9 cellular contexts compared by ENCODE assay signal in the genomic region with DNA sequence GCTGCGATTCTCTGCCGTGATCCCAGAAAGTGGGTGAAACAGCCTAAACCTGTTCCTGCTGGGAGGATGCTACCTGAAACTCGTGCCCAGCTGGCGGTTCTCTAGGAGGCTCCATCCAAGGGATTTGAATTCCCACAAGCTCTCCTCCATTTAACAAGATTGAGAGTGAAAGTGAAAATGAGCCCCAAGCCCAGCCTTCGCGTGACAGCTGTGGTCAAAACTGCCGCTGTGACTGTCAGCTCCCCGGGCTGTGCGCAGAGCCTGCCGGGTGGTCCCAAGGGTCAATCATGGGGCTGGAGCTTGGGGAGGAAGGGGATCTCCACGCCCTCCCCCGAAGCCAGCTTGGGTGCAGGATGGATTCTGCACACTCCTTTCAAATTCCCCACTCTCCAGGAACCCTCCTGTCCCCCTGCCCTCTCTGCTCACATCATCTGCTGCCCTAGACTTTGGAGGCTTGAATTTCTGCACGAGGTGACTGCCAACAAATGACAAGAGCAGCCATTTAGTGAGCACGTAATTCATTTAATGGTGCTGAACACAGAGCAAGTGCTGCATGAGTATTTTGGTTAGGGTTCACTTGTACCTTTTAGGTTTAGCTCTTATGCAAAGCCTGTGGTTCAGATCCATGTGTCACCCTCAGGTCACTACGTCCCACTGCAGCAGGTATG. TPM values are rescaled to one million over a fixed set of nuclear protein-coding genes. Genes with fewer than 3 reads are reported as not detected.
DNase-seq lines count a peak whose midpoint lies in the region; ATAC-seq and TF ChIP-seq lines count a peak whose summit lies in the region.
"Had no signal": no experiment of that assay in that cellular context is flagged by ENCODE, and none has a peak within 500 bp of the region (broad histone marks: within the 10 kb centered on the region; RNA-seq: fewer than 3 reads in every experiment).

No MANE protein-coding gene starts in this region.

- peaks cover 75% of the 10 kb centered on the region for H3K4me1 Mint-ChIP-seq in activated CD4-positive, alpha-beta T cell treated with anti-CD3 and anti-CD28 coated beads for 36 hours
- H3K4me1 Mint-ChIP-seq in central memory CD8-positive, alpha-beta T cell: peaks cover 42% of the 10 kb centered on the region
- H3K4me1 Mint-ChIP-seq in Caco-2 (ENCODE audit: low read depth, unreplicated experiment) (no peaks in the 10 kb centered on the region), MCF 10A (ENCODE audit: insufficient read depth, unreplicated experiment) (peaks cover under 1% of the 10 kb centered on the region)

- peak overlapping the region in 2 of 3 donors; percentile 43 to 73 for H3K9ac ChIP-seq in skeletal muscle tissue (ENCODE audit: low read depth in 1 of 3, low read length in 3 of 3)

- peaks cover 73 to 96% (median 82%) of the 10 kb centered on the region in 3 donors for H3K4me1 ChIP-seq in skeletal muscle tissue (ENCODE audit: control insufficient read depth in 3 of 3, insufficient read depth in 3 of 3, low read length in 3 of 3)
- peaks cover under 1% of the 10 kb centered on the region; the same call in 1 of the 2 replicates for H3K4me1 ChIP-seq in Caco-2

- intact Hi-C loops in activated CD4-positive, alpha-beta T cell treated with anti-CD3 and anti-CD28 coated beads for 36 hours (cut with DNase I, micrococcal nuclease): loop anchor here (1.0 to 10.0 kb wide), 8 partner anchors 8 to 1294 kb away; a partner anchor contains a TSS
- intact Hi-C loops in Caco-2 (cut with micrococcal nuclease; ENCODE audit: unreplicated experiment) (no loop called here), MCF 10A (cut with micrococcal nuclease) (loop anchor here (1.0 kb wide), 1 partner anchor 32 kb away; no protein-coding TSS in a partner anchor)

- POLR2A ChIA-PET in activated CD4-positive, alpha-beta T cell treated with anti-CD3 and anti-CD28 coated beads for 36 hours (lab: Charles Lee): interaction anchor here (0.5 to 3.7 kb wide), 7 partner anchors 8 to 752 kb away, joined by 3 to 40 read pairs (median 5); no protein-coding TSS in a partner anchor
- POLR2A ChIA-PET in Caco-2 (lab: Charles Lee): no interaction called here
- POLR2A ChIA-PET in MCF 10A (lab: Yijun Ruan, JAX): no interaction called here

- H3K4me3 Mint-ChIP-seq in activated CD4-positive, alpha-beta T cell treated with anti-CD3 and anti-CD28 coated beads for 36 hours: peak overlapping the region; percentile 70
- peak overlapping the region; percentile 85 for H3K4me3 Mint-ChIP-seq in central memory CD8-positive, alpha-beta T cell
- H3K4me3 Mint-ChIP-seq in Caco-2 (ENCODE audit: unreplicated experiment): no peak overlapping the region
- no peak overlapping the region for H3K4me3 Mint-ChIP-seq in MCF 10A (ENCODE audit: unreplicated experiment)

- peaks cover 2% of the 10 kb centered on the region for H3K27me3 Mint-ChIP-seq in activated CD4-positive, alpha-beta T cell treated with anti-CD3 and anti-CD28 coated beads for 36 hours
- no peaks in the 10 kb centered on the region for H3K27me3 Mint-ChIP-seq in central memory CD8-positive, alpha-beta T cell
- H3K27me3 Mint-ChIP-seq in Caco-2 (ENCODE audit: insufficient read depth, unreplicated experiment) (no peaks in the 10 kb centered on the region), MCF 10A (ENCODE audit: insufficient read depth, unreplicated experiment) (peaks cover 10% of the 10 kb centered on the region)

- DNase-seq in activated CD4-positive, alpha-beta T cell treated with anti-CD3 and anti-CD28 coated beads for 36 hours: peak; percentile 84
- no peak for DNase-seq in activated CD4-positive, alpha-beta T cell treated with anti-CD3 and anti-CD28 coated beads, Interleukin-2, amount 50 U/mL, for 1 hour
- peak; percentile 53 for DNase-seq in OCI-M1 (lab: John Stamatoyannopoulos, UW)
- DNase-seq in central memory CD8-positive, alpha-beta T cell (ENCODE audit: low spot score in 2 of 2): no peak
- DNase-seq in Caco-2: no peak
- DNase-seq in MCF 10A (ENCODE audit: unreplicated experiment): no peak

- H3K27ac Mint-ChIP-seq in activated CD4-positive, alpha-beta T cell treated with anti-CD3 and anti-CD28 coated beads for 36 hours: peak overlapping the region; percentile 97
- peak overlapping the region; percentile 83 for H3K27ac Mint-ChIP-seq in central memory CD8-positive, alpha-beta T cell (ENCODE audit: low read depth)
- H3K27ac Mint-ChIP-seq in Caco-2 (ENCODE audit: unreplicated experiment) (no peak overlapping the region), MCF 10A (ENCODE audit: low read depth, unreplicated experiment) (no peak overlapping the region)

- peak overlapping the region; percentile 61 for H3K27ac ChIP-seq in skeletal muscle tissue (ENCODE audit: low read depth, low read length)
- H3K27ac ChIP-seq: C4-2B had no signal

- H3K4me3 ChIP-seq in skeletal muscle tissue (ENCODE audit: low read length in 3 of 3) (peak overlapping the region; percentile 55 to 64 (median 57)), Caco-2 (ENCODE audit: low read depth, low read length) (no peak overlapping the region)

- CTCF ChIA-PET in activated CD4-positive, alpha-beta T cell treated with anti-CD3 and anti-CD28 coated beads for 36 hours (lab: Charles Lee): interaction anchor here (0.7 to 13.9 kb wide), 13 partner anchors 12 to 128 kb away, joined by 3 to 180 read pairs (median 6); a partner anchor contains a TSS
- CTCF ChIA-PET in Caco-2 (lab: Charles Lee) (interaction anchor here (0.8 to 1.2 kb wide), 2 partner anchors 8 to 31 kb away, joined by 3 to 5 read pairs; no protein-coding TSS in a partner anchor), MCF 10A (lab: Yijun Ruan, JAX) (interaction anchor here (1.3 kb wide), 1 partner anchor 10 kb away, joined by 7 read pairs; no protein-coding TSS in a partner anchor)

- H3K9me3 ChIP-seq in skeletal muscle tissue (ENCODE audit: control insufficient read depth in 3 of 3, low read length in 3 of 3): no peaks in the 10 kb centered on the region
- H3K9me3 ChIP-seq in Caco-2: no peaks in the 10 kb centered on the region

- H3K36me3 ChIP-seq in skeletal muscle tissue (ENCODE audit: control insufficient read depth in 3 of 3, insufficient read depth in 3 of 3, low read length in 3 of 3): peaks cover 9 to 52% (median 28%) of the 10 kb centered on the region in 3 donors
- H3K36me3 ChIP-seq in Caco-2 (ENCODE audit: control insufficient read depth, insufficient read depth, low read length): no peaks in the 10 kb centered on the region

- no peaks in the 10 kb centered on the region for H3K27me3 ChIP-seq in skeletal muscle tissue (ENCODE audit: control insufficient read depth in 3 of 3, insufficient read depth in 3 of 3, low read length in 3 of 3)
- H3K27me3 ChIP-seq in Caco-2 (replicated peaks; ENCODE audit: control insufficient read depth, insufficient read depth, low read length): no peaks in the 10 kb centered on the region

- H3K36me3 Mint-ChIP-seq in activated CD4-positive, alpha-beta T cell treated with anti-CD3 and anti-CD28 coated beads for 36 hours (ENCODE audit: low read depth): peaks cover 7% of the 10 kb centered on the region
- H3K36me3 Mint-ChIP-seq in central memory CD8-positive, alpha-beta T cell (ENCODE audit: insufficient read depth): peaks cover under 1% of the 10 kb centered on the region
- no peaks in the 10 kb centered on the region for H3K36me3 Mint-ChIP-seq in Caco-2 (ENCODE audit: insufficient read depth, unreplicated experiment)
- no peaks in the 10 kb centered on the region for H3K36me3 Mint-ChIP-seq in MCF 10A (ENCODE audit: insufficient read depth, unreplicated experiment)

- TF ChIP-seq CTCF in Caco-2 (IDR thresholded peaks at IDR 0.05; ENCODE audit: insufficient read depth in 1 of 2, low read depth in 1 of 2, low read length in 1 of 2, severe bottlenecking in 1 of 2, unreplicated experiment in 1 of 2) (no peak), MCF 10A (IDR thresholded peaks at IDR 0.05; ENCODE audit: unreplicated experiment) (no peak)

- no peaks in the 10 kb centered on the region for H3K9me3 Mint-ChIP-seq in activated CD4-positive, alpha-beta T cell treated with anti-CD3 and anti-CD28 coated beads for 36 hours (ENCODE audit: low read depth)
- H3K9me3 Mint-ChIP-seq in central memory CD8-positive, alpha-beta T cell: no peaks in the 10 kb centered on the region
- no peaks in the 10 kb centered on the region for H3K9me3 Mint-ChIP-seq in Caco-2 (ENCODE audit: unreplicated experiment)
- no peaks in the 10 kb centered on the region for H3K9me3 Mint-ChIP-seq in MCF 10A (ENCODE audit: unreplicated experiment)

- BruUV-seq in Caco-2 (replicated peaks; lab: Mats Ljungman, UMichigan) (no TSS peak), MCF 10A (replicated peaks; lab: Mats Ljungman, UMichigan) (no TSS peak)

- peak; percentile 60 for ATAC-seq in activated CD4-positive, alpha-beta T cell treated with anti-CD3 and anti-CD28 coated beads for 36 hours
- peak; percentile 40 for ATAC-seq in HG02884 (IDR thresholded peaks at IDR 0.05; ENCODE audit: unreplicated experiment)
- peak; percentile 64 for ATAC-seq in central memory CD8-positive, alpha-beta T cell (replicated peaks; ENCODE audit: extremely low read depth, poor library complexity, severe bottlenecking)

RNA-seq across cellular contexts. Expression of a gene that starts 5.3 kb away (rescaled TPM):
- total RNA-seq in activated CD4-positive, alpha-beta T cell treated with anti-CD3 and anti-CD28 coated beads for 36 hours: 10 to 100 TPM; 24.8 to 25.5 TPM
- total RNA-seq in skeletal muscle tissue: 16.2 TPM
- total RNA-seq in Caco-2 (2022): 0.21 TPM in 1 of 2 replicates, not detected in the other
- not detected in 2 replicates for total RNA-seq in MCF 10A (2022)

RNA-seq across cellular contexts. Expression of a gene that starts 26.0 kb away (rescaled TPM):
- under 1 TPM; 0.34 to 0.53 TPM for total RNA-seq in activated CD4-positive, alpha-beta T cell treated with anti-CD3 and anti-CD28 coated beads for 36 hours
- total RNA-seq in skeletal muscle tissue (not detected), Caco-2 (2022) (not detected in 2 replicates), MCF 10A (2022) (not detected in 2 replicates)

RNA-seq across cellular contexts. Expression of a gene that starts 44.0 kb away (rescaled TPM):
- not detected for total RNA-seq in activated CD4-positive, alpha-beta T cell treated with anti-CD3 and anti-CD28 coated beads for 36 hours
- total RNA-seq in skeletal muscle tissue: not detected
- not detected in 2 replicates for total RNA-seq in Caco-2 (2022)
- not detected in 2 replicates for total RNA-seq in MCF 10A (2022)

RNA-seq across cellular contexts. Expression of a gene that starts 55.0 kb away (rescaled TPM):
- total RNA-seq in activated CD4-positive, alpha-beta T cell treated with anti-CD3 and anti-CD28 coated beads for 36 hours: under 1 TPM; 0.75 to 0.93 TPM
- 1.0 TPM for total RNA-seq in skeletal muscle tissue
- total RNA-seq in Caco-2 (2022): 1.2 TPM in 2 replicates
- total RNA-seq in MCF 10A (2022): 1.2 and 1.8 TPM in 2 replicates

Comparison
In these comparisons a context has a peak if more than half of its experiments do, and no peak if none do; other contexts are left out.
1. DNase-seq: peak in activated CD4-positive, alpha-beta T cell treated with anti-CD3 and anti-CD28 coated beads for 36 hours (single experiment) and OCI-M1 (single experiment); none in activated CD4-positive, alpha-beta T cell treated with anti-CD3 and anti-CD28 coated beads, Interleukin-2, amount 50 U/mL, for 1 hour (single experiment), central memory CD8-positive, alpha-beta T cell (0 of 2), Caco-2 (0 of 2) and MCF 10A (single experiment).
2. H3K27ac Mint-ChIP-seq: peak in activated CD4-positive, alpha-beta T cell treated with anti-CD3 and anti-CD28 coated beads for 36 hours (single experiment) and central memory CD8-positive, alpha-beta T cell (single experiment); none in Caco-2 (single experiment) and MCF 10A (single experiment).
3. H3K4me3 Mint-ChIP-seq: peak in activated CD4-positive, alpha-beta T cell treated with anti-CD3 and anti-CD28 coated beads for 36 hours (single experiment) and central memory CD8-positive, alpha-beta T cell (single experiment); none in Caco-2 (single experiment) and MCF 10A (single experiment).
4. RNA of a gene that starts 5.3 kb away (total RNA-seq): 24.8 to 25.5 TPM in activated CD4-positive, alpha-beta T cell treated with anti-CD3 and anti-CD28 coated beads for 36 hours and 16.2 TPM in skeletal muscle tissue (single experiment); 0.21 TPM in Caco-2 and not detected in MCF 10A; every median in the first group is over 10 times any median in the second.
5. Peak in every context shown above with its lines, with median percentiles within 50 percentile points of each other: ATAC-seq.